In genomic region chr14:92644166-92644565, GRCh38 we compare ENCODE assay signal across 12 cellular contexts.
DNase-seq lines count a peak whose midpoint lies in the region; ATAC-seq, FAIRE-seq and TF ChIP-seq lines count a peak whose summit lies in the region.
"Had no signal": no experiment of that assay in that cellular context is flagged by ENCODE, and none has a peak within 500 bp of the region (broad histone marks: within the 10 kb centered on the region; RNA-seq: fewer than 3 reads in every experiment).

No MANE protein-coding gene starts in this region.

- DNase-seq in HK-2 (ENCODE audit: unreplicated experiment) (peak; percentile 54), ascending aorta (ENCODE audit: low spot score in 2 of 2) (no peak), keratinocyte (ENCODE audit: low read depth, low spot score) (peak; percentile 25), hippocampal formation (lab: John Stamatoyannopoulos, UW) (no peak), NCI-H1694 (lab: John Stamatoyannopoulos, UW) (no peak)
- DNase-seq: activated naive CD8-positive, alpha-beta T cell treated with anti-CD3 and anti-CD28 coated beads for 36 hours; heart right ventricle; NCI-H2081 had no signal

- dilution Hi-C loops in keratinocyte (cut with MboI; ENCODE audit: extremely low pct_ligation_motif_present, low sequenced_read_pairs): no loop called here

- no peak overlapping the region for H3K4me2 ChIP-seq in keratinocyte (ENCODE audit: control insufficient read depth, extremely low read depth, insufficient read depth, low read depth, low read length)

- H3K4me3 ChIP-seq in ACC112 (ENCODE audit: low read depth, low read length): no peak overlapping the region
- H3K4me3 ChIP-seq in ascending aorta: no peak overlapping the region
- H3K4me3 ChIP-seq in keratinocyte (ENCODE audit: control insufficient read depth in 2 of 3, extremely low read depth in 1 of 3, insufficient read depth in 2 of 3, low read depth in 1 of 3, low read length in 3 of 3): no peak overlapping the region
- H3K4me3 ChIP-seq: heart right ventricle, suprapubic skin had no signal

- H3K27ac ChIP-seq in ACC112 (ENCODE audit: low read depth, low read length): peak overlapping the region; percentile 91
- H3K27ac ChIP-seq in ascending aorta: peak overlapping the region; percentile 20 to 97
- H3K27ac ChIP-seq in keratinocyte (ENCODE audit: control insufficient read depth, insufficient read depth, low read length): no peak overlapping the region
- H3K27ac ChIP-seq: heart right ventricle, suprapubic skin had no signal

- ATAC-seq in GM21528 (IDR thresholded peaks at IDR 0.05; ENCODE audit: low FRiP score, unreplicated experiment): no peak
- ATAC-seq in GM21390 (IDR thresholded peaks at IDR 0.05; ENCODE audit: unreplicated experiment): no peak

- no peak for TF ChIP-seq CTCF in ascending aorta (IDR thresholded peaks at IDR 0.05)
- TF ChIP-seq CTCF in keratinocyte (optimal IDR thresholded peaks at IDR 0.05 in 1 of 3, IDR thresholded peaks at IDR 0.05 in 1 of 3, conservative IDR thresholded peaks at IDR 0.05 in 1 of 3; ENCODE audit: extremely low read depth in 1 of 3, insufficient read depth in 2 of 3, low read length in 3 of 3): no peak

- FAIRE-seq in keratinocyte (lab: Jason Lieb, UNC): peak; percentile 66

- H3K27me3 ChIP-seq in ACC112 (ENCODE audit: insufficient read depth, low read length) (no peaks in the 10 kb centered on the region), ascending aorta (no peaks in the 10 kb centered on the region), keratinocyte (ENCODE audit: control insufficient read depth, extremely low read depth, insufficient read depth, low read length) (no peaks in the 10 kb centered on the region)
- H3K27me3 ChIP-seq: heart right ventricle, suprapubic skin had no signal

- H3K79me2 ChIP-seq in ACC112 (ENCODE audit: control insufficient read depth, insufficient read depth, low read length, unreplicated experiment) (no peaks in the 10 kb centered on the region), keratinocyte (ENCODE audit: control insufficient read depth, insufficient read depth, low read length) (no peaks in the 10 kb centered on the region)

- H3K9ac ChIP-seq in keratinocyte (ENCODE audit: control insufficient read depth, extremely low read depth, insufficient read depth, low read length): no peak overlapping the region

- H3K4me1 ChIP-seq in ACC112 (ENCODE audit: control insufficient read depth, insufficient read depth, low read length, unreplicated experiment): peaks cover 49% of the 10 kb centered on the region
- H3K4me1 ChIP-seq in ascending aorta: peaks cover 21 to 27% of the 10 kb centered on the region in 2 donors
- peaks cover 6% of the 10 kb centered on the region for H3K4me1 ChIP-seq in keratinocyte (ENCODE audit: control insufficient read depth, extremely low read depth, insufficient read depth, low read length)

- no peaks in the 10 kb centered on the region for H3K9me1 ChIP-seq in keratinocyte (ENCODE audit: control insufficient read depth, extremely low read depth, insufficient read depth, low read length)

- H3K9me3 ChIP-seq in ascending aorta: no peaks in the 10 kb centered on the region
- H3K9me3 ChIP-seq in keratinocyte (ENCODE audit: control insufficient read depth, low read depth, low read length): peaks cover 3% of the 10 kb centered on the region
- H3K9me3 ChIP-seq: suprapubic skin had no signal

- peaks cover 5% of the 10 kb centered on the region; the same call in 1 of the 2 replicates for H3K36me3 ChIP-seq in ACC112 (ENCODE audit: insufficient read depth, low read length)
- peaks cover 15 to 24% of the 10 kb centered on the region in 2 donors for H3K36me3 ChIP-seq in ascending aorta
- peaks cover 0 to 2% of the 10 kb centered on the region in 2 experiments for H3K36me3 ChIP-seq in keratinocyte (ENCODE audit: control insufficient read depth in 2 of 2, extremely low read depth in 1 of 2, insufficient read depth in 2 of 2, low read length in 2 of 2)

- H2AFZ ChIP-seq in ACC112 (ENCODE audit: low read length, unreplicated experiment) (no peak overlapping the region), keratinocyte (ENCODE audit: control insufficient read depth, low read length) (no peak overlapping the region)

- intact Hi-C loops in ascending aorta (cut with DNase I): no loop called here

- no peaks in the 10 kb centered on the region for H4K20me1 ChIP-seq in keratinocyte (ENCODE audit: control insufficient read depth, extremely low read depth, insufficient read depth, low read length)

Comparison
In these comparisons a context has a peak if more than half of its experiments do, and no peak if none do; other contexts are left out.
1. DNase-seq: peak in HK-2 (single experiment) and keratinocyte (single experiment); none in ascending aorta (0 of 2), hippocampal formation (0 of 2) and NCI-H1694 (single experiment).